ENCODE assay signal across 8 cellular contexts in the genomic region with DNA sequence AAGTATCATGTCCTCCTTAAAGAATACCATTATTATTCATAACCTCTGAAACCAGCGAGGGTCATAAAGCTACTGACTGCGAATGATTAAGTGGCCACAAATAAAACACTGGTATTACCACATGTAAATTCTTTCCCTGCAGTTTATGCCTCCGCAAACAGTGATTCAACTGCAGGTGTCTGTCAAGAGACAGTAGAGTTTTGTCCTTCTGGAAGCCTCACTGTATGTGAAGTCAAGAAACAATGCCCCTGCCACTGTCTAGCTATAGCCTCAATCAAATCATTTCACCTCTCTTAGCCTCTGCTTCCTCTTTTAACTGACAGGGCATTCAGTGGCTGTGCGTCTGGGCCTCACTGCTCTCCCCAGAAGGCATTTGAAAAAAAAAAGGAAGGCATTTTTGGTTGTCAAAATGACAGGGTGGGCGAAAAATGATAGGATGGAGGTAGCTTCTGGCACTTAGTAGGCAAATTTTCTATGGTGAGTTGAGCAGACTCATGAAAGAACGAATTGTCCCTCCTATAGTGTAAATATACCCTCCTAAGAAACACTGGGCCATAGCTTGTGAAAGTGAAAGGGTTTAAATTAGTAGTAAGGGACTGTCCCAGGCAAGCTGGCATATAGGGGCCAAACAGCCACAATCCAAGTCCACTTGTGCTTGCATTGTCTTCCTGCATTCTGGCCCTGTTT.
A peak's percentile ranks its signal among the peaks of the same experiment; 100 is the strongest.
DNase-seq lines count a peak whose midpoint lies in the region; ATAC-seq and TF ChIP-seq lines count a peak whose summit lies in the region.

No MANE protein-coding gene starts in this region.

- H3K4me1 Mint-ChIP-seq in activated T-cell treated with anti-CD3 and anti-CD28 coated beads, Interleukin-2, amount 50 U/mL, for 4 hours (ENCODE audit: low read depth), result peaks cover 11% of the 10 kb centered on the region
- no peaks in the 10 kb centered on the region for H3K4me1 Mint-ChIP-seq in CD4-positive, alpha-beta T cell (ENCODE audit: low read depth)

- DNase-seq in activated T-cell treated with anti-CD3 and anti-CD28 coated beads, Interleukin-2, amount 50 U/mL, for 4 hours, result no peak
- no peak for DNase-seq in activated T-cell treated with anti-CD3 and anti-CD28 coated beads for 4 hours
- peak; percentile 72 for DNase-seq in NAMALWA (ENCODE audit: low spot score)
- no peak for DNase-seq in breast epithelium (ENCODE audit: low spot score in 2 of 2)
- DNase-seq in CD4-positive, alpha-beta T cell, result no peak
- no peak for DNase-seq in NCI-H345 treated with DMSO at 0.1 percent for 48 hours (lab: John Stamatoyannopoulos, UW; ENCODE audit: unreplicated experiment)

- H3K27me3 Mint-ChIP-seq in activated T-cell treated with anti-CD3 and anti-CD28 coated beads, Interleukin-2, amount 50 U/mL, for 4 hours (ENCODE audit: low read depth), result no peaks in the 10 kb centered on the region
- H3K27me3 Mint-ChIP-seq in CD4-positive, alpha-beta T cell, result no peaks in the 10 kb centered on the region

- intact Hi-C loops in breast epithelium (cut with DNase I; ENCODE audit: low total_unique reads), result no loop called here
- intact Hi-C loops in CD4-positive, alpha-beta T cell (cut with DNase I, micrococcal nuclease), result no loop called here

- H3K4me3 ChIP-seq in breast epithelium (peak overlapping the region in 1 of 3 donors; percentile 0), muscle layer of colon (ENCODE audit: low read depth in 1 of 2, low read length in 2 of 2) (peak overlapping the region in 1 of 2 donors; percentile 25)

- H3K27ac Mint-ChIP-seq in CD4-positive, alpha-beta T cell, result no peak overlapping the region

- TF ChIP-seq POLR2A in breast epithelium (IDR thresholded peaks at IDR 0.05), result no peak

- H3K4me3 Mint-ChIP-seq in activated T-cell treated with anti-CD3 and anti-CD28 coated beads, Interleukin-2, amount 50 U/mL, for 4 hours, result no peak overlapping the region
- no peak overlapping the region for H3K4me3 Mint-ChIP-seq in CD4-positive, alpha-beta T cell

- no peaks in the 10 kb centered on the region for H3K4me1 ChIP-seq in breast epithelium
- peaks cover 34% of the 10 kb centered on the region for H3K4me1 ChIP-seq in muscle layer of colon (ENCODE audit: insufficient read depth, low read length)

- no peaks in the 10 kb centered on the region for H3K9me3 Mint-ChIP-seq in activated T-cell treated with anti-CD3 and anti-CD28 coated beads, Interleukin-2, amount 50 U/mL, for 4 hours
- H3K9me3 Mint-ChIP-seq in CD4-positive, alpha-beta T cell, result no peaks in the 10 kb centered on the region

- H3K27ac ChIP-seq in breast epithelium, result peak overlapping the region; percentile 65 to 67
- peak overlapping the region; percentile 75 for H3K27ac ChIP-seq in muscle layer of colon (ENCODE audit: low read depth, low read length)
- no peak overlapping the region for H3K27ac ChIP-seq in CD4-positive, alpha-beta T cell (ENCODE audit: low read depth, low read length)

- no peak for TF ChIP-seq CTCF in breast epithelium (IDR thresholded peaks at IDR 0.05)
- TF ChIP-seq CTCF in CD4-positive, alpha-beta T cell (IDR thresholded peaks at IDR 0.05), result no peak

- no peak overlapping the region for H3K9ac ChIP-seq in muscle layer of colon (ENCODE audit: low read length)

- peaks cover 1% of the 10 kb centered on the region for H3K36me3 Mint-ChIP-seq in activated T-cell treated with anti-CD3 and anti-CD28 coated beads, Interleukin-2, amount 50 U/mL, for 4 hours (ENCODE audit: insufficient read depth)
- no peaks in the 10 kb centered on the region for H3K36me3 Mint-ChIP-seq in CD4-positive, alpha-beta T cell (ENCODE audit: low read depth)

- ATAC-seq in activated T-cell treated with anti-CD3 and anti-CD28 coated beads, Interleukin-2, amount 50 U/mL, for 4 hours, result peak; percentile 60 to 91
- ATAC-seq in HG02623 (IDR thresholded peaks at IDR 0.05; ENCODE audit: unreplicated experiment), result peak; percentile 72
- ATAC-seq in CD4-positive, alpha-beta T cell (ENCODE audit: poor library complexity), result no peak

- CTCF ChIA-PET in CD4-positive, alpha-beta T cell (lab: Charles Lee), result no interaction called here

- H3K27me3 ChIP-seq in breast epithelium (no peaks in the 10 kb centered on the region), muscle layer of colon (ENCODE audit: control insufficient read depth in 1 of 2, insufficient read depth in 2 of 2, low read length in 2 of 2) (no peaks in the 10 kb centered on the region)
- no peaks in the 10 kb centered on the region for H3K27me3 ChIP-seq in CD4-positive, alpha-beta T cell (ENCODE audit: control insufficient read depth, insufficient read depth, low read length)

- H3K9me3 ChIP-seq in breast epithelium (no peaks in the 10 kb centered on the region), muscle layer of colon (ENCODE audit: low read length) (no peaks in the 10 kb centered on the region)
- H3K9me3 ChIP-seq in CD4-positive, alpha-beta T cell (ENCODE audit: control insufficient read depth, low read length), result no peaks in the 10 kb centered on the region

- POLR2A ChIA-PET in CD4-positive, alpha-beta T cell (lab: Charles Lee), result no interaction called here

- no peaks in the 10 kb centered on the region for H3K36me3 ChIP-seq in breast epithelium
- no peaks in the 10 kb centered on the region for H3K36me3 ChIP-seq in muscle layer of colon (ENCODE audit: insufficient read depth, low read length)
